Comparison of ENCODE assay signal across 19 cellular contexts in the genomic region with DNA sequence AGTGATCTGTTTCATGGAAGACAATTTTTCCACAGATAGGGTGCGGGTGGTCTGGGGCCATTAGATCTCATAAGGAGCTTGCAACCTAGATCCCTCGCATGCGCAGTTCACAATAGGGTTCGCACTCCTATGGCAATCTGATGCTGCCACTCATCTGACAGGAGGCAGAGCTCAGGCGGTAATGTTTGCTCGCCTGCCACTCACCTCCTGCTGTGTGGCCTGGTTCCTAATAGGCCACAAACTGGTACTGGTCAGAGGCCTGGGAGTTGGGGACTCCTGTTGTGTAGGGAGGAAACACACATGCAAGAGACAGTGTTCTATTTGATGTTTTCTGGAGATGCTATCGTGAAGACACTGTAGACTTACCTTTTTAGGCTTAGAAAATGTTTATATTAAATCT.
"Had no signal": no experiment of that assay in that cellular context is flagged by ENCODE, and none has a peak within 500 bp of the region (broad histone marks: within the 10 kb centered on the region; RNA-seq: fewer than 3 reads in every experiment).

No MANE protein-coding gene starts in this region.

- H3K27ac Mint-ChIP-seq: activated CD4-positive, alpha-beta memory T cell treated with anti-CD3 and anti-CD28 coated beads for 36 hours; activated CD8-positive, alpha-beta memory T cell treated with anti-CD3 and anti-CD28 coated beads, Interleukin-2, amount 10 ng/mL, durations not matched to agents 7 days and 5 days; activated naive CD4-positive, alpha-beta T cell treated with anti-CD3 and anti-CD28 coated beads for 36 hours; activated naive CD8-positive, alpha-beta T cell treated with anti-CD3 and anti-CD28 coated beads, Interleukin-2, amount 50 U/mL, for 24 hours; activated T-helper 2 cell treated with anti-CD3 and anti-CD28 coated beads, Interferon-gamma antibody, Interleukin-2, Interleukin-4, amounts not matched to agents 10 μg/mL and 5 μg/mL and 100 μg/mL, durations not matched to agents 14 hours and 24 hours and 36 hours; naive thymus-derived CD4-positive, alpha-beta T cell; stimulated activated naive CD8-positive, alpha-beta T cell treated with anti-CD3 and anti-CD28 coated beads, Interleukin-15, Interleukin-2, amounts not matched to agents 100 ng/mL and 50 ng/mL, for 24 hours had no signal

- DNase-seq: activated CD4-positive, alpha-beta memory T cell treated with anti-CD3 and anti-CD28 coated beads for 36 hours; activated CD8-positive, alpha-beta memory T cell treated with anti-CD3 and anti-CD28 coated beads, Interleukin-2, amount 10 ng/mL, durations not matched to agents 7 days and 5 days; activated naive CD4-positive, alpha-beta T cell treated with anti-CD3 and anti-CD28 coated beads for 36 hours; activated naive CD8-positive, alpha-beta T cell treated with anti-CD3 and anti-CD28 coated beads, Interleukin-2, amount 50 U/mL, for 24 hours; activated T-cell treated with anti-CD3 and anti-CD28 coated beads, Interleukin-2, amount 50 U/mL, for 1 hour; aorta; hypothalamus; kidney; left lung; mucosa of descending colon; naive thymus-derived CD4-positive, alpha-beta T cell; posterior cingulate gyrus; stimulated activated CD4-positive, alpha-beta T cell treated with anti-CD3 and anti-CD28 coated beads, Interleukin-15, amount 100 ng/mL, for 24 hours; stimulated activated CD4-positive, alpha-beta T cell treated with anti-CD3 and anti-CD28 coated beads, Interleukin-4, amount 100 ng/mL, for 24 hours; stimulated activated CD8-positive, alpha-beta memory T cell treated with anti-CD3 and anti-CD28 coated beads, Interleukin-4, amount 100 ng/mL, for 48 hours; T-helper 2 cell; trophoblast cell had no signal

- H3K4me1 Mint-ChIP-seq: activated CD8-positive, alpha-beta memory T cell treated with anti-CD3 and anti-CD28 coated beads, Interleukin-2, amount 10 ng/mL, durations not matched to agents 7 days and 5 days; activated naive CD8-positive, alpha-beta T cell treated with anti-CD3 and anti-CD28 coated beads, Interleukin-2, amount 50 U/mL, for 24 hours; naive thymus-derived CD4-positive, alpha-beta T cell had no signal

- H3K27me3 Mint-ChIP-seq: activated CD4-positive, alpha-beta memory T cell treated with anti-CD3 and anti-CD28 coated beads for 36 hours; activated CD8-positive, alpha-beta memory T cell treated with anti-CD3 and anti-CD28 coated beads, Interleukin-2, amount 10 ng/mL, durations not matched to agents 7 days and 5 days; activated naive CD8-positive, alpha-beta T cell treated with anti-CD3 and anti-CD28 coated beads, Interleukin-2, amount 50 U/mL, for 24 hours; naive thymus-derived CD4-positive, alpha-beta T cell; stimulated activated naive CD8-positive, alpha-beta T cell treated with anti-CD3 and anti-CD28 coated beads, Interleukin-15, Interleukin-2, amounts not matched to agents 100 ng/mL and 50 ng/mL, for 24 hours had no signal

- H3K9me3 Mint-ChIP-seq: activated naive CD4-positive, alpha-beta T cell treated with anti-CD3 and anti-CD28 coated beads for 36 hours; activated naive CD8-positive, alpha-beta T cell treated with anti-CD3 and anti-CD28 coated beads, Interleukin-2, amount 50 U/mL, for 24 hours; activated T-helper 2 cell treated with anti-CD3 and anti-CD28 coated beads, Interferon-gamma antibody, Interleukin-2, Interleukin-4, amounts not matched to agents 10 μg/mL and 5 μg/mL and 100 μg/mL, durations not matched to agents 14 hours and 24 hours and 36 hours; naive thymus-derived CD4-positive, alpha-beta T cell; stimulated activated naive CD8-positive, alpha-beta T cell treated with anti-CD3 and anti-CD28 coated beads, Interleukin-15, Interleukin-2, amounts not matched to agents 100 ng/mL and 50 ng/mL, for 24 hours had no signal

- H3K36me3 Mint-ChIP-seq: activated CD8-positive, alpha-beta memory T cell treated with anti-CD3 and anti-CD28 coated beads, Interleukin-2, amount 10 ng/mL, durations not matched to agents 7 days and 5 days had no signal

- ATAC-seq: activated CD8-positive, alpha-beta memory T cell treated with anti-CD3 and anti-CD28 coated beads, Interleukin-2, amount 10 ng/mL, durations not matched to agents 7 days and 5 days; activated naive CD8-positive, alpha-beta T cell treated with anti-CD3 and anti-CD28 coated beads, Interleukin-2, amount 50 U/mL, for 24 hours; left lung; mucosa of descending colon; naive thymus-derived CD4-positive, alpha-beta T cell had no signal

- H3K4me3 Mint-ChIP-seq: activated CD4-positive, alpha-beta memory T cell treated with anti-CD3 and anti-CD28 coated beads for 36 hours; activated CD8-positive, alpha-beta memory T cell treated with anti-CD3 and anti-CD28 coated beads, Interleukin-2, amount 10 ng/mL, durations not matched to agents 7 days and 5 days; activated naive CD4-positive, alpha-beta T cell treated with anti-CD3 and anti-CD28 coated beads for 36 hours; activated naive CD8-positive, alpha-beta T cell treated with anti-CD3 and anti-CD28 coated beads, Interleukin-2, amount 50 U/mL, for 24 hours; naive thymus-derived CD4-positive, alpha-beta T cell; stimulated activated naive CD8-positive, alpha-beta T cell treated with anti-CD3 and anti-CD28 coated beads, Interleukin-15, Interleukin-2, amounts not matched to agents 100 ng/mL and 50 ng/mL, for 24 hours had no signal
